In the genomic region with DNA sequence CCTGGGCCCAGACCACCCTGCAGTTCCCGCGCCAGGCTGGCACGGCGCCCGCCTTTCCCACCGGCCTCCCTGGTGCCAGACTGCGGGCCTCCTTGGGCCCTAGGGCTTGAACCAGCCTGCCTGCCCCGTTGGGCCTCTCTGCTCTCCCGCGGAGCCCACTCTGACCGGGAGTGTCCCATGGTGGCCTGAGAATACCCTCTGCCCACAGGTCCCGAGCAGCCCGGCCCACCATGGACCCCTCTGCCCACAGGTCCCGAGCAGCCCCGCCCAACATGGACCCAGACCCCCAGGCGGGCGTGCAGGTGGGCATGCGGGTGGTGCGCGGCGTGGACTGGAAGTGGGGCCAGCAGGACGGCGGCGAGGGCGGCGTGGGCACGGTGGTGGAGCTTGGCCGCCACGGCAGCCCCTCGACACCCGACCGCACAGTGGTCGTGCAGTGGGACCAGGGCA, we compare ENCODE assay signal across 1 cellular context.
TF ChIP-seq lines count a peak whose summit lies in the region.

No MANE protein-coding gene starts in this region.

TF ChIP-seq in H1, 55 proteins besides CTCF, POLR2A, EP300 and RAD21:
- TF ChIP-seq JUND (IDR thresholded peaks at IDR 0.05; ENCODE audit: low read length) (no peak), FOSL1 (IDR thresholded peaks at IDR 0.05; ENCODE audit: insufficient read depth, low read depth, low read length) (no peak), KDM4A (IDR thresholded peaks at IDR 0.05; ENCODE audit: low read depth, low read length, severe bottlenecking) (no peak), SIN3A (conservative IDR thresholded peaks at IDR 0.05 in 1 of 2, IDR thresholded peaks at IDR 0.05 in 1 of 2; ENCODE audit: low read depth in 1 of 2, low read length in 2 of 2) (no peak), RBBP5 (IDR thresholded peaks at IDR 0.05; ENCODE audit: borderline replicate concordance, low read depth, low read length) (no peak), MAFK (IDR thresholded peaks at IDR 0.05; ENCODE audit: low read depth, low read length) (no peak), RXRA (IDR thresholded peaks at IDR 0.05; ENCODE audit: insufficient read depth, low read depth, low read length) (no peak), CEBPB (IDR thresholded peaks at IDR 0.05; ENCODE audit: low read depth, low read length) (no peak), HDAC2 (IDR thresholded peaks at IDR 0.05; ENCODE audit: borderline replicate concordance in 1 of 2, low read depth in 2 of 2, low read length in 2 of 2) (no peak), BACH1 (IDR thresholded peaks at IDR 0.05; ENCODE audit: low read length) (no peak), ZNF274 (IDR thresholded peaks at IDR 0.05; ENCODE audit: borderline replicate concordance, extremely low read depth, low read length) (no peak), TAF7 (optimal IDR thresholded peaks at IDR 0.05; ENCODE audit: borderline replicate concordance, low read depth, low read length) (no peak), TBP (IDR thresholded peaks at IDR 0.05; ENCODE audit: low read depth, low read length) (no peak), CHD1 (IDR thresholded peaks at IDR 0.05; ENCODE audit: low read depth, low read length) (no peak), CREB1 (IDR thresholded peaks at IDR 0.05) (no peak), GTF2F1 (IDR thresholded peaks at IDR 0.05; ENCODE audit: borderline replicate concordance, low read depth, low read length) (no peak), SAP30 (IDR thresholded peaks at IDR 0.05; ENCODE audit: insufficient read depth, insufficient replicate concordance, low read length) (no peak), YY1 (IDR thresholded peaks at IDR 0.05; ENCODE audit: low read depth, low read length) (no peak), TCF12 (IDR thresholded peaks at IDR 0.05; ENCODE audit: low read depth, low read length) (no peak)
